Comparison of ENCODE assay signal across 10 cellular contexts in the genomic region with DNA sequence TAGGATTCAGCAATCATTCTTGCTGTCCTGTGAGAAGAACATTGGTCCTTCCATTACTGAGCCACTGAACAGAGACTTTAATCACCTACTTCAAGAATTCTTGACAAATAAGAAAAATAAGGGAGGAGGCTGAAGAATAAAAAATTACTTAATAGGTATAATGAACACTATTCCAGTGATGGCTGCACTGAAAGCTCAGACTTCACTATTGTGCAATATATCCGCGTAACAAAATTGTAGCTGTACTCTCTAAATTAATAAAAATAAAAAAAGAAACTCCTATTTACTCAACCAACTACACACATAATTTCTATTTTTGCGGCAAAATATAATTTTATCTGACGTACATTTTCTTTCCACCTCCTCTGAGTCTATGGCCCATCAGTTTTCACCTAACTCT.
"Had no signal": no experiment of that assay in that cellular context is flagged by ENCODE, and none has a peak within 500 bp of the region (broad histone marks: within the 10 kb centered on the region; RNA-seq: fewer than 3 reads in every experiment).

No MANE protein-coding gene starts in this region.

- H3K4me3 ChIP-seq: GM23248, GM23338, HAP-1 had no signal

- H2AFZ ChIP-seq: GM23248, GM23338 had no signal

- H3K4me1 ChIP-seq: HAP-1 had no signal

- ATAC-seq: GM23338, HCT116 had no signal

- H3K4me3 Mint-ChIP-seq: GM23338, H9, HFFc6 had no signal

- H3K27ac ChIP-seq: GM23248 had no signal

- H3K9ac ChIP-seq: GM23248 had no signal

- DNase-seq: GM23248, GOT3, H7, H9, HCEC 1CT, HFFc6 had no signal

- H3K4me2 ChIP-seq: GM23338 had no signal

- FAIRE-seq: H54 had no signal

- H3K9me3 ChIP-seq: HAP-1 had no signal

- H3K36me3 ChIP-seq: HAP-1 had no signal

- H3K27ac Mint-ChIP-seq: GM23338, H9, HFFc6 had no signal
